Comparison of ENCODE assay signal across 39 cellular contexts in the genomic region with DNA sequence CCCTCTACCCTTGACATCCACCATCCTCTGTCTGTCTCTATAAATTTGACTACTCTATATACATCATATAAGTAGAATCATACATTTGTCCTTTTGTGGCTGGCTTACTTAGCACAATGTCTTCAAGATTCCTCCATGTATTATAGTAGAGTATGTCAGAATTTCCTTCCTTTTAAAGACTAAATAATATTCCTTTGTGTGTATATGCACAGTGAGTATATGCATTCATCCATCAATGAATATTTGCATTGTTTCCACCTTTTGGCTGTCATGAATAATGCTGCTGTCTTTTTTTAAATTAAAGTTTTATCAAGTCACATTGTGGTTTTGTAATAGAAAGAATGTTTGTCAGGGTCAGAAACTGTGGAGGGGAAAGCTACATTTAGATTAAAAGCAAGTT.
"Had no signal": no experiment of that assay in that cellular context is flagged by ENCODE, and none has a peak within 500 bp of the region (broad histone marks: within the 10 kb centered on the region; RNA-seq: fewer than 3 reads in every experiment).

No MANE protein-coding gene starts in this region.

- H3K4me3 Mint-ChIP-seq: activated naive CD4-positive, alpha-beta T cell treated with anti-CD3 and anti-CD28 coated beads for 36 hours; activated naive CD4-positive, alpha-beta T cell treated with anti-CD3 and anti-CD28 coated beads, Interleukin-2, amount 10 ng/mL, durations not matched to agents 7 days and 5 days; activated naive CD4-positive, alpha-beta T cell treated with anti-CD3 and anti-CD28 coated beads, Interleukin-2, amount 50 U/mL, for 24 hours; activated naive CD8-positive, alpha-beta T cell; activated naive CD8-positive, alpha-beta T cell treated with anti-CD3 and anti-CD28 coated beads for 36 hours; activated naive CD8-positive, alpha-beta T cell treated with anti-CD3 and anti-CD28 coated beads, Interleukin-2, amount 10 ng/mL, durations not matched to agents 7 days and 5 days; activated naive CD8-positive, alpha-beta T cell treated with anti-CD3 and anti-CD28 coated beads, Interleukin-2, amount 50 U/mL, for 24 hours; activated T-cell treated with anti-CD3 and anti-CD28 coated beads, Interleukin-2, amount 50 U/mL, for 24 hours; activated T-cell treated with anti-CD3 and anti-CD28 coated beads, Interleukin-2, amount 50 U/mL, for 4 hours; activated T-cell treated with anti-CD3 and anti-CD28 coated beads, Interleukin-2, amount 50 U/mL, for 72 hours; activated T-helper 1 cell treated with anti-CD3 and anti-CD28 coated beads, Interleukin-12 subunit alpha, Interleukin-12 subunit beta, Interleukin-2, Interleukin-4 antibody, amounts not matched to agents 30 ng/mL and 10 ng/mL and 1 ng/mL, durations not matched to agents 14 hours and 24 hours and 36 hours; activated T-helper 17 cell treated with anti-CD3 and anti-CD28 coated beads, Interleukin-2, amount 50 U/mL, for 72 hours; brain; central memory CD8-positive, alpha-beta T cell had no signal

- ATAC-seq: activated naive CD4-positive, alpha-beta T cell treated with anti-CD3 and anti-CD28 coated beads, Interleukin-2, amount 50 U/mL, for 72 hours; activated naive CD8-positive, alpha-beta T cell treated with anti-CD3 and anti-CD28 coated beads, Interleukin-2, amount 50 U/mL, for 24 hours; activated T-cell treated with anti-CD3 and anti-CD28 coated beads, Interleukin-2, amount 50 U/mL, for 4 hours; activated T-cell treated with anti-CD3 and anti-CD28 coated beads, Interleukin-2, amount 50 U/mL, for 72 hours; activated T-helper 17 cell treated with anti-CD3 and anti-CD28 coated beads, Interleukin-2, amount 50 U/mL, for 72 hours; body of pancreas had no signal

- FAIRE-seq: astrocyte, bronchial epithelial cell had no signal

- H3K27me3 ChIP-seq: adrenal gland, ascending aorta, body of pancreas, brain microvascular endothelial cell, cardiac muscle cell had no signal

- H3K36me3 ChIP-seq: adrenal gland, ascending aorta had no signal

- H3K27me3 Mint-ChIP-seq: activated naive CD4-positive, alpha-beta T cell treated with anti-CD3 and anti-CD28 coated beads, Interleukin-2, amount 10 ng/mL, durations not matched to agents 7 days and 5 days; activated naive CD4-positive, alpha-beta T cell treated with anti-CD3 and anti-CD28 coated beads, Interleukin-2, amount 50 U/mL, for 24 hours; activated T-cell treated with anti-CD3 and anti-CD28 coated beads, Interleukin-2, amount 50 U/mL, for 24 hours; activated T-helper 17 cell treated with anti-CD3 and anti-CD28 coated beads, Interleukin-2, amount 50 U/mL, for 72 hours; brain; central memory CD8-positive, alpha-beta T cell had no signal

- H3K4me3 ChIP-seq: adrenal gland, ascending aorta, body of pancreas, cardiac muscle cell had no signal

- H3K4me1 ChIP-seq: adrenal gland, ascending aorta, body of pancreas had no signal

- H3K27ac ChIP-seq: adrenal gland, ascending aorta, body of pancreas, brain microvascular endothelial cell, cardiac muscle cell had no signal

- H3K9me3 ChIP-seq: adrenal gland, ascending aorta, body of pancreas had no signal

- H3K4me1 Mint-ChIP-seq: activated naive CD4-positive, alpha-beta T cell treated with anti-CD3 and anti-CD28 coated beads, Interleukin-2, amount 10 ng/mL, durations not matched to agents 7 days and 5 days; activated naive CD4-positive, alpha-beta T cell treated with anti-CD3 and anti-CD28 coated beads, Interleukin-2, amount 50 U/mL, for 24 hours; activated naive CD8-positive, alpha-beta T cell treated with anti-CD3 and anti-CD28 coated beads for 36 hours; activated naive CD8-positive, alpha-beta T cell treated with anti-CD3 and anti-CD28 coated beads, Interleukin-2, amount 10 ng/mL, durations not matched to agents 7 days and 5 days; activated naive CD8-positive, alpha-beta T cell treated with anti-CD3 and anti-CD28 coated beads, Interleukin-2, amount 50 U/mL, for 24 hours; activated T-helper 17 cell treated with anti-CD3 and anti-CD28 coated beads, Interleukin-2, amount 50 U/mL, for 72 hours; brain; central memory CD8-positive, alpha-beta T cell had no signal

- H3K27ac Mint-ChIP-seq: activated naive CD4-positive, alpha-beta T cell treated with anti-CD3 and anti-CD28 coated beads for 36 hours; activated naive CD4-positive, alpha-beta T cell treated with anti-CD3 and anti-CD28 coated beads, Interleukin-2, amount 10 ng/mL, durations not matched to agents 7 days and 5 days; activated naive CD4-positive, alpha-beta T cell treated with anti-CD3 and anti-CD28 coated beads, Interleukin-2, amount 50 U/mL, for 24 hours; activated naive CD8-positive, alpha-beta T cell; activated naive CD8-positive, alpha-beta T cell treated with anti-CD3 and anti-CD28 coated beads for 36 hours; activated naive CD8-positive, alpha-beta T cell treated with anti-CD3 and anti-CD28 coated beads, Interleukin-2, amount 10 ng/mL, durations not matched to agents 7 days and 5 days; activated naive CD8-positive, alpha-beta T cell treated with anti-CD3 and anti-CD28 coated beads, Interleukin-2, amount 50 U/mL, for 24 hours; activated T-cell treated with anti-CD3 and anti-CD28 coated beads, Interleukin-2, amount 50 U/mL, for 24 hours; activated T-cell treated with anti-CD3 and anti-CD28 coated beads, Interleukin-2, amount 50 U/mL, for 72 hours; activated T-helper 1 cell treated with anti-CD3 and anti-CD28 coated beads, Interleukin-12 subunit alpha, Interleukin-12 subunit beta, Interleukin-2, Interleukin-4 antibody, amounts not matched to agents 30 ng/mL and 10 ng/mL and 1 ng/mL, durations not matched to agents 14 hours and 24 hours and 36 hours; activated T-helper 17 cell treated with anti-CD3 and anti-CD28 coated beads, Interleukin-2, amount 50 U/mL, for 72 hours; activated T-helper 2 cell treated with anti-CD3 and anti-CD28 coated beads, Interferon-gamma antibody, Interleukin-2, Interleukin-4, amounts not matched to agents 10 μg/mL and 5 μg/mL and 100 μg/mL, durations not matched to agents 14 hours and 24 hours and 36 hours; brain had no signal

- H3K36me3 Mint-ChIP-seq: activated naive CD8-positive, alpha-beta T cell; activated naive CD8-positive, alpha-beta T cell treated with anti-CD3 and anti-CD28 coated beads for 36 hours; activated naive CD8-positive, alpha-beta T cell treated with anti-CD3 and anti-CD28 coated beads, Interleukin-2, amount 10 ng/mL, durations not matched to agents 7 days and 5 days had no signal

- DNase-seq: activated effector memory CD4-positive, alpha-beta T cell treated with anti-CD3 and anti-CD28 coated beads, Interleukin-2, amount 50 U/mL, for 16 hours; activated effector memory CD4-positive, alpha-beta T cell treated with Interleukin-2 at 50 U/mL for 16 hours; activated gamma-delta T cell; activated gamma-delta T cell treated with Interleukin-2 at 50 U/mL for 16 hours; activated naive CD4-positive, alpha-beta T cell; activated naive CD4-positive, alpha-beta T cell treated with anti-CD3 and anti-CD28 coated beads for 36 hours; activated naive CD4-positive, alpha-beta T cell treated with anti-CD3 and anti-CD28 coated beads, Interleukin-2, amount 10 ng/mL, durations not matched to agents 7 days and 5 days; activated naive CD4-positive, alpha-beta T cell treated with anti-CD3 and anti-CD28 coated beads, Interleukin-2, amount 50 U/mL, for 16 hours; activated naive CD4-positive, alpha-beta T cell treated with Interleukin-2 at 50 U/mL for 16 hours; activated naive CD8-positive, alpha-beta T cell treated with anti-CD3 and anti-CD28 coated beads for 36 hours; activated naive CD8-positive, alpha-beta T cell treated with anti-CD3 and anti-CD28 coated beads, Interleukin-2, amount 10 ng/mL, durations not matched to agents 7 days and 5 days; activated naive CD8-positive, alpha-beta T cell treated with anti-CD3 and anti-CD28 coated beads, Interleukin-2, amount 50 U/mL, for 24 hours; activated T-cell treated with anti-CD3 and anti-CD28 coated beads, Interleukin-2, amount 50 U/mL, for 1 hour; activated T-cell treated with anti-CD3 and anti-CD28 coated beads, Interleukin-2, amount 50 U/mL, for 24 hours; activated T-cell treated with anti-CD3 and anti-CD28 coated beads, Interleukin-2, amount 50 U/mL, for 4 hours; activated T-cell treated with anti-CD3 and anti-CD28 coated beads, Interleukin-2, amount 50 U/mL, for 48 hours; activated T-cell treated with anti-CD3 and anti-CD28 coated beads, Interleukin-2, amount 50 U/mL, for 72 hours; adrenal gland; amniotic stem cell; amygdala; anterior cingulate cortex; aorta; body of pancreas; brain microvascular endothelial cell; caudate nucleus; central memory CD4-positive, alpha-beta T cell; cerebellar nuclear complex had no signal

- H3K9me3 Mint-ChIP-seq: activated naive CD4-positive, alpha-beta T cell treated with anti-CD3 and anti-CD28 coated beads for 36 hours; activated naive CD4-positive, alpha-beta T cell treated with anti-CD3 and anti-CD28 coated beads, Interleukin-2, amount 10 ng/mL, durations not matched to agents 7 days and 5 days; activated naive CD4-positive, alpha-beta T cell treated with anti-CD3 and anti-CD28 coated beads, Interleukin-2, amount 50 U/mL, for 24 hours; activated naive CD4-positive, alpha-beta T cell treated with anti-CD3 and anti-CD28 coated beads, Interleukin-2, amount 50 U/mL, for 72 hours; activated naive CD8-positive, alpha-beta T cell treated with anti-CD3 and anti-CD28 coated beads for 36 hours; activated naive CD8-positive, alpha-beta T cell treated with anti-CD3 and anti-CD28 coated beads, Interleukin-2, amount 10 ng/mL, durations not matched to agents 7 days and 5 days; activated naive CD8-positive, alpha-beta T cell treated with anti-CD3 and anti-CD28 coated beads, Interleukin-2, amount 50 U/mL, for 24 hours; activated T-cell treated with anti-CD3 and anti-CD28 coated beads, Interleukin-2, amount 50 U/mL, for 24 hours; activated T-cell treated with anti-CD3 and anti-CD28 coated beads, Interleukin-2, amount 50 U/mL, for 4 hours; activated T-cell treated with anti-CD3 and anti-CD28 coated beads, Interleukin-2, amount 50 U/mL, for 72 hours; activated T-helper 1 cell treated with anti-CD3 and anti-CD28 coated beads, Interleukin-12 subunit alpha, Interleukin-12 subunit beta, Interleukin-2, Interleukin-4 antibody, amounts not matched to agents 30 ng/mL and 10 ng/mL and 1 ng/mL, durations not matched to agents 14 hours and 24 hours and 36 hours; activated T-helper 17 cell treated with anti-CD3 and anti-CD28 coated beads, Interleukin-2, amount 50 U/mL, for 72 hours; central memory CD8-positive, alpha-beta T cell had no signal
